8 cellular contexts compared by ENCODE assay signal in the genomic region with DNA sequence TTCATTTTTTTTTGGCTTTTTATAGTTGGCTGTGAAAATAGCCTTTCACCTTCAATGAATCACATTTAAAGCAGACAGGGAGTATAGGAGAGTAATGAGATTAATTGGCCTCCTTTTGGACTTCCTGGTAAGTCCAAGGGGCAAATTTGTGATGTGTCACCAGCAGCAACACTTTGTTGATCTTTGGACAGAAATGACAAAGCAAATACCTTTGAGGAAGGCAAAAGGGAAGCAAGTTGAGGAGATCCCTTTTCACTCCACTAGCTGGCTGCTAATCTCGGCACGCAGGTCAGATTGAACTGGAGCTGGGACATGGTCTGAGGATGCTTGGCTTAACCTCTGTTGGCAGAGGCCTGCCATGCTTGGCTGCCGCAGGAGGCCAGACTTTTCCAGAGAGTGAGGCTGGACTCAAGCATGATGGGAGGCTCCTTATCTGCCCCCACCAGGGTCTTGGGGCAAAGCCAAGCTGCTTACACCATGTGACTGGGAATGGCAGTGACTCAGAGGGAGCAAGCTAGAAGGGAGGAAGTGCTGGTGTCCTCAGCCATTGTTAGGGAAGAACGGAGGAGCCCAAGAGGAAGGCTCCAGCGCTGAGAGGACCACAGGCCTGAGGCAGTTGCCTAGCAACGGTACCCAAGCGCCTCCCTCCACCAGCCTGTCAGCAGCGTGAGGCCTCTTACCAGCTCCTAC.
DNase-seq lines count a peak whose midpoint lies in the region; ATAC-seq and TF ChIP-seq lines count a peak whose summit lies in the region.

No MANE protein-coding gene starts in this region.

- POLR2A ChIA-PET in HEK293 (lab: Yijun Ruan, JAX), result no interaction called here

- H3K4me1 ChIP-seq in HEK293 (ENCODE audit: control insufficient read depth, insufficient read depth, low read length) (no peaks in the 10 kb centered on the region), vagina (peaks cover 13% of the 10 kb centered on the region)

- no peaks in the 10 kb centered on the region for H3K9me3 ChIP-seq in HEK293 (ENCODE audit: control insufficient read depth, insufficient read depth, low read depth, low read length)
- no peaks in the 10 kb centered on the region for H3K9me3 ChIP-seq in vagina

- TF ChIP-seq CTCF in HEK293 (tag by site-specific recombination; IDR thresholded peaks at IDR 0.05) (no peak), vagina (IDR thresholded peaks at IDR 0.05) (no peak)

- DNase-seq in SK-N-DZ (ENCODE audit: low spot score) (peak; percentile 77), Right ventricle myocardium inferior (ENCODE audit: missing footprints) (no peak), pulmonary artery endothelial cell (ENCODE audit: low read depth, low spot score) (peak; percentile 90), vagina (ENCODE audit: extremely low spot score in 2 of 2) (no peak)

- no peak for TF ChIP-seq POLR2A in vagina (IDR thresholded peaks at IDR 0.05)

- no peaks in the 10 kb centered on the region for H3K27me3 ChIP-seq in vagina

- CTCF ChIA-PET in HEK293 (lab: Yijun Ruan, JAX), result no interaction called here

- no peak overlapping the region for H3K27ac ChIP-seq in HEK293 (ENCODE audit: extremely low read depth, low read depth, low read length)
- H3K27ac ChIP-seq in vagina, result no peak overlapping the region

- H3K4me3 ChIP-seq in HEK293 (ENCODE audit: low read depth, low read length) (no peak overlapping the region), vagina (no peak overlapping the region)

- H3K36me3 ChIP-seq in HEK293 (ENCODE audit: control insufficient read depth in 2 of 2, insufficient read depth in 1 of 2, low read length in 2 of 2) (no peaks in the 10 kb centered on the region), vagina (no peaks in the 10 kb centered on the region)

- intact Hi-C loops in Right ventricle myocardium inferior (cut with DNase I), result loop anchor here (5.0 kb wide), 1 partner anchor 180 kb away; no protein-coding TSS in a partner anchor
- intact Hi-C loops in vagina (cut with DNase I), result no loop called here

- peak; percentile 72 for ATAC-seq in Right ventricle myocardium inferior
- ATAC-seq in GM19452 (IDR thresholded peaks at IDR 0.05; ENCODE audit: unreplicated experiment), result no peak
- no peak for ATAC-seq in GM19467 (IDR thresholded peaks at IDR 0.05; ENCODE audit: unreplicated experiment)
- no peak for ATAC-seq in HG03045 (IDR thresholded peaks at IDR 0.05; ENCODE audit: unreplicated experiment)

TF ChIP-seq in HEK293, 187 proteins besides CTCF, POLR2A, EP300 and RAD21:
- TF ChIP-seq ZNF394 (tag by site-specific recombination; IDR thresholded peaks at IDR 0.05; ENCODE audit: borderline replicate concordance) (no peak), YY2 (tag by site-specific recombination; IDR thresholded peaks at IDR 0.05) (no peak), GLIS1 (tag by site-specific recombination; IDR thresholded peaks at IDR 0.05) (peak; percentile 64), WT1 (tag by site-specific recombination; IDR thresholded peaks at IDR 0.05) (peak; percentile 81), ZNF335 (tag by site-specific recombination; conservative IDR thresholded peaks at IDR 0.05) (peak; percentile 47), ZBTB21 (tag by site-specific recombination; IDR thresholded peaks at IDR 0.05) (peak; percentile 22; the same call in 1 of the 2 replicates), SCRT2 (tag by site-specific recombination; IDR thresholded peaks at IDR 0.05) (peak; percentile 44; the same call in 1 of the 2 replicates), PRDM1 (tag by site-specific recombination; IDR thresholded peaks at IDR 0.05) (no peak), GFI1B (tag by site-specific recombination; IDR thresholded peaks at IDR 0.05) (no peak), SP7 (tag by site-specific recombination; IDR thresholded peaks at IDR 0.05) (0 out of 2 replicates have a peak, but pooled peaks have one; percentile 17), ZFP3 (tag by site-specific recombination; IDR thresholded peaks at IDR 0.05; ENCODE audit: low read depth) (no peak), ZNF548 (tag by site-specific recombination; IDR thresholded peaks at IDR 0.05) (peak; percentile 80; the same call in 1 of the 2 replicates), ZNF530 (tag by site-specific recombination; IDR thresholded peaks at IDR 0.05; ENCODE audit: low read depth) (no peak)
- TF ChIP-seq, protein P1, sequence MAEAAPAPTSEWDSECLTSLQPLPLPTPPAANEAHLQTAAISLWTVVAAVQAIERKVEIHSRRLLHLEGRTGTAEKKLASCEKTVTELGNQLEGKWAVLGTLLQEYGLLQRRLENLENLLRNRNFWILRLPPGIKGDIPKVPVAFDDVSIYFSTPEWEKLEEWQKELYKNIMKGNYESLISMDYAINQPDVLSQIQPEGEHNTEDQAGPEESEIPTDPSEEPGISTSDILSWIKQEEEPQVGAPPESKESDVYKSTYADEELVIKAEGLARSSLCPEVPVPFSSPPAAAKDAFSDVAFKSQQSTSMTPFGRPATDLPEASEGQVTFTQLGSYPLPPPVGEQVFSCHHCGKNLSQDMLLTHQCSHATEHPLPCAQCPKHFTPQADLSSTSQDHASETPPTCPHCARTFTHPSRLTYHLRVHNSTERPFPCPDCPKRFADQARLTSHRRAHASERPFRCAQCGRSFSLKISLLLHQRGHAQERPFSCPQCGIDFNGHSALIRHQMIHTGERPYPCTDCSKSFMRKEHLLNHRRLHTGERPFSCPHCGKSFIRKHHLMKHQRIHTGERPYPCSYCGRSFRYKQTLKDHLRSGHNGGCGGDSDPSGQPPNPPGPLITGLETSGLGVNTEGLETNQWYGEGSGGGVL (tag by site-specific recombination; IDR thresholded peaks at IDR 0.05), result peak; percentile 60; the same call in 1 of the 2 replicates
TF ChIP-seq in HEK293: peak in this region for 8.

Comparison
In these comparisons a context has a peak if more than half of its experiments do, and no peak if none do; other contexts are left out.
1. DNase-seq: peak in SK-N-DZ (single experiment) and pulmonary artery endothelial cell (single experiment); none in Right ventricle myocardium inferior (single experiment) and vagina (0 of 2).